1 cellular context compared by ENCODE assay signal in genomic region chr6:5279891-5280338, GRCh38.
TF ChIP-seq lines count a peak whose summit lies in the region.

No MANE protein-coding gene starts in this region.

TF ChIP-seq in HepG2, 621 proteins besides CTCF, POLR2A, EP300 and RAD21:
- TF ChIP-seq SETDB1 (CRISPR knock-in tag; IDR thresholded peaks at IDR 0.05; ENCODE audit: borderline replicate concordance) (no peak), MIER2 (CRISPR knock-in tag; IDR thresholded peaks at IDR 0.05) (no peak), ZNF549 (CRISPR knock-in tag; IDR thresholded peaks at IDR 0.05) (no peak), SP2 (CRISPR knock-in tag; IDR thresholded peaks at IDR 0.05) (no peak), ZNF660 (CRISPR knock-in tag; IDR thresholded peaks at IDR 0.05; ENCODE audit: borderline replicate concordance, low read depth) (no peak), NCOR1 (IDR thresholded peaks at IDR 0.05; ENCODE audit: borderline replicate concordance, low read length) (no peak), CAMTA2 (CRISPR knock-in tag; IDR thresholded peaks at IDR 0.05; ENCODE audit: borderline replicate concordance) (no peak), KLF12 (CRISPR knock-in tag; IDR thresholded peaks at IDR 0.05; ENCODE audit: borderline replicate concordance) (no peak), PRPF4 (IDR thresholded peaks at IDR 0.05; ENCODE audit: low read depth, low read length, poor library complexity, severe bottlenecking) (no peak)
